8 cellular contexts compared by ENCODE assay signal in genomic region chr6:137165375-137166246, GRCh38. TPM values are rescaled to one million over a fixed set of nuclear protein-coding genes. Genes with fewer than 3 reads are reported as not detected.
DNase-seq lines count a peak whose midpoint lies in the region; ATAC-seq, FAIRE-seq and TF ChIP-seq lines count a peak whose summit lies in the region.

No MANE protein-coding gene starts in this region.

- H3K27me3 ChIP-seq in MM.1S (replicated peaks; ENCODE audit: insufficient read depth, low read length), result no peaks in the 10 kb centered on the region

- DNase-seq in activated naive CD4-positive, alpha-beta T cell treated with Interleukin-2 at 50 U/mL for 16 hours, result peak; percentile 58
- no peak for DNase-seq in activated naive CD4-positive, alpha-beta T cell (lab: John Stamatoyannopoulos, UW)
- DNase-seq in MM.1S (peak; percentile 73), neural crest cell (ENCODE audit: low read depth, low spot score) (no peak), endothelial cell (ENCODE audit: low spot score) (no peak), HTR-8/SVneo (ENCODE audit: insufficient read length, low spot score) (no peak)
- peak; percentile 84 for DNase-seq in activated CD8-positive, alpha-beta T cell treated with anti-CD3 and anti-CD28 coated beads, Interleukin-2, amount 10 ng/mL, durations not matched to agents 7 days and 5 days

- no peaks in the 10 kb centered on the region for H3K9me3 ChIP-seq in MM.1S (replicated peaks; ENCODE audit: insufficient read depth, low read length)

- CTCF ChIA-PET in activated CD8-positive, alpha-beta T cell treated with anti-CD3 and anti-CD28 coated beads, Interleukin-2, amount 10 ng/mL, durations not matched to agents 7 days and 5 days (lab: Charles Lee), result interaction anchor here (0.7 to 5.0 kb wide), 12 partner anchors 10 to 149 kb away, joined by 3 to 38 read pairs (median 4); no protein-coding TSS in a partner anchor

- no peaks in the 10 kb centered on the region for H4K20me1 ChIP-seq in MM.1S (ENCODE audit: insufficient read depth, low read length)

- TF ChIP-seq CTCF in MM.1S (IDR thresholded peaks at IDR 0.05; ENCODE audit: low read length) (peak; percentile 76), neural crest cell (conservative IDR thresholded peaks at IDR 0.05) (no peak), endothelial cell (IDR thresholded peaks at IDR 0.05; ENCODE audit: unreplicated experiment) (no peak)

- no peaks in the 10 kb centered on the region for H3K9me2 ChIP-seq in MM.1S (replicated peaks; ENCODE audit: insufficient read depth, low read length)

- H3K9me3 Mint-ChIP-seq in activated CD8-positive, alpha-beta T cell treated with anti-CD3 and anti-CD28 coated beads, Interleukin-2, amount 10 ng/mL, durations not matched to agents 7 days and 5 days (ENCODE audit: insufficient read depth), result peaks cover 40% of the 10 kb centered on the region
- H3K9me3 Mint-ChIP-seq in neural crest cell (peaks cover 17% of the 10 kb centered on the region), endothelial cell (ENCODE audit: unreplicated experiment) (peaks cover 19% of the 10 kb centered on the region)

- H3K4me3 Mint-ChIP-seq in activated CD8-positive, alpha-beta T cell treated with anti-CD3 and anti-CD28 coated beads, Interleukin-2, amount 10 ng/mL, durations not matched to agents 7 days and 5 days, result peak overlapping the region; percentile 64
- H3K4me3 Mint-ChIP-seq in neural crest cell (no peak overlapping the region), endothelial cell (ENCODE audit: unreplicated experiment) (no peak overlapping the region)

- peak; percentile 70 for ATAC-seq in GM21723 (IDR thresholded peaks at IDR 0.05; ENCODE audit: unreplicated experiment)
- peak; percentile 79 for ATAC-seq in activated CD8-positive, alpha-beta T cell treated with anti-CD3 and anti-CD28 coated beads, Interleukin-2, amount 10 ng/mL, durations not matched to agents 7 days and 5 days

- POLR2A ChIA-PET in activated CD8-positive, alpha-beta T cell treated with anti-CD3 and anti-CD28 coated beads, Interleukin-2, amount 10 ng/mL, durations not matched to agents 7 days and 5 days (lab: Charles Lee), result no interaction called here

- H3K36me3 Mint-ChIP-seq in activated CD8-positive, alpha-beta T cell treated with anti-CD3 and anti-CD28 coated beads, Interleukin-2, amount 10 ng/mL, durations not matched to agents 7 days and 5 days (ENCODE audit: low read depth), result peaks cover 50% of the 10 kb centered on the region
- H3K36me3 Mint-ChIP-seq in neural crest cell (ENCODE audit: low read depth) (peaks cover 7% of the 10 kb centered on the region), endothelial cell (ENCODE audit: low read depth, unreplicated experiment) (peaks cover 23% of the 10 kb centered on the region)

- H3K4me1 ChIP-seq in MM.1S (ENCODE audit: low read length), result peaks cover 13% of the 10 kb centered on the region

- H3K4me1 Mint-ChIP-seq in activated CD8-positive, alpha-beta T cell treated with anti-CD3 and anti-CD28 coated beads, Interleukin-2, amount 10 ng/mL, durations not matched to agents 7 days and 5 days (ENCODE audit: low read depth), result peaks cover 48% of the 10 kb centered on the region
- H3K4me1 Mint-ChIP-seq in neural crest cell (no peaks in the 10 kb centered on the region), endothelial cell (ENCODE audit: unreplicated experiment) (peaks cover 4% of the 10 kb centered on the region)

- no peaks in the 10 kb centered on the region for H3K36me3 ChIP-seq in MM.1S (replicated peaks; ENCODE audit: insufficient read depth, low read length)

- H3K27ac ChIP-seq in MM.1S (ENCODE audit: low read length), result no peak overlapping the region

- H2AFZ ChIP-seq in MM.1S (ENCODE audit: low read length), result no peak overlapping the region

- no peak overlapping the region for H3K9ac ChIP-seq in MM.1S (ENCODE audit: low read length)

- peaks cover 12% of the 10 kb centered on the region for H3F3A ChIP-seq in MM.1S (ENCODE audit: insufficient read depth, low read length)

- peak overlapping the region; percentile 85 for H3K27ac Mint-ChIP-seq in activated CD8-positive, alpha-beta T cell treated with anti-CD3 and anti-CD28 coated beads, Interleukin-2, amount 10 ng/mL, durations not matched to agents 7 days and 5 days
- H3K27ac Mint-ChIP-seq in neural crest cell (ENCODE audit: unreplicated experiment) (peak overlapping the region; percentile 85), endothelial cell (ENCODE audit: unreplicated experiment) (no peak overlapping the region)

- H3K27me3 Mint-ChIP-seq in activated CD8-positive, alpha-beta T cell treated with anti-CD3 and anti-CD28 coated beads, Interleukin-2, amount 10 ng/mL, durations not matched to agents 7 days and 5 days (ENCODE audit: low read depth), result peaks cover 11% of the 10 kb centered on the region
- H3K27me3 Mint-ChIP-seq in neural crest cell (ENCODE audit: low read depth) (peaks cover 6% of the 10 kb centered on the region), endothelial cell (ENCODE audit: unreplicated experiment) (peaks cover 4% of the 10 kb centered on the region)

- H3K79me2 ChIP-seq in MM.1S (ENCODE audit: low read length), result no peaks in the 10 kb centered on the region

- peak overlapping the region; percentile 71 for H3K4me2 ChIP-seq in MM.1S (ENCODE audit: low read depth, low read length)

- no peak for FAIRE-seq in HTR-8/SVneo (lab: Jason Lieb, UNC)

- no peak overlapping the region for H3K4me3 ChIP-seq in MM.1S (ENCODE audit: low read length)

RNA-seq across cellular contexts. Expression of gene IL22RA2, which starts 7.8 kb away (rescaled TPM):
- not detected for total RNA-seq in activated CD8-positive, alpha-beta T cell treated with anti-CD3 and anti-CD28 coated beads, Interleukin-2, amount 10 ng/mL, durations not matched to agents 7 days and 5 days
- not detected in 2 replicates for total RNA-seq in neural crest cell
- total RNA-seq in endothelial cell (ENCODE audit: unreplicated experiment), result not detected

RNA-seq across cellular contexts. Expression of gene IFNGR1, which starts 53.6 kb away (rescaled TPM):
- total RNA-seq in activated CD8-positive, alpha-beta T cell treated with anti-CD3 and anti-CD28 coated beads, Interleukin-2, amount 10 ng/mL, durations not matched to agents 7 days and 5 days, result 10 to 100 TPM; 18.7 to 19.8 TPM
- total RNA-seq in neural crest cell, result 20.3 and 23.0 TPM in 2 replicates
- total RNA-seq in endothelial cell (ENCODE audit: unreplicated experiment), result 58.3 TPM

Comparison
In these comparisons a context has a peak if more than half of its experiments do, and no peak if none do; other contexts are left out.
1. DNase-seq: peak in activated naive CD4-positive, alpha-beta T cell treated with Interleukin-2 at 50 U/mL for 16 hours (single experiment), MM.1S (single experiment) and activated CD8-positive, alpha-beta T cell treated with anti-CD3 and anti-CD28 coated beads, Interleukin-2, amount 10 ng/mL, durations not matched to agents 7 days and 5 days (single experiment); none in activated naive CD4-positive, alpha-beta T cell (0 of 4), neural crest cell (single experiment), endothelial cell (single experiment) and HTR-8/SVneo (single experiment).